Comparison of ENCODE assay signal across 1 cellular context in genomic region chr9:127937383-127938297, GRCh38.
TF ChIP-seq lines count a peak whose summit lies in the region.

Gene DPM2, minus strand, starts transcription at chr9:127937854. Its CDS starts 34 bp downstream, at chr9:127937820.

TF ChIP-seq in HEK293, 187 proteins besides CTCF, POLR2A, EP300 and RAD21 (continued from another document and continues in another):
- TF ChIP-seq PATZ1 (tag by site-specific recombination; IDR thresholded peaks at IDR 0.05) (peak; percentile 63; the same call in 1 of the 2 replicates), ZNF211 (tag by site-specific recombination; IDR thresholded peaks at IDR 0.05; ENCODE audit: low read depth) (no peak), KLF17 (tag by site-specific recombination; IDR thresholded peaks at IDR 0.05) (no peak), ZNF335 (tag by site-specific recombination; conservative IDR thresholded peaks at IDR 0.05) (peak; percentile 68), ZFP69B (tag by site-specific recombination; IDR thresholded peaks at IDR 0.05) (peak; percentile 83), ZNF311 (tag by site-specific recombination; IDR thresholded peaks at IDR 0.05; ENCODE audit: borderline replicate concordance) (no peak), ZBTB11 (tag by site-specific recombination; conservative IDR thresholded peaks at IDR 0.05; ENCODE audit: low read depth) (peak; percentile 96), KLF9 (tag by site-specific recombination; IDR thresholded peaks at IDR 0.05; ENCODE audit: low read depth) (peak; percentile 21; the same call in 1 of the 2 replicates), SCRT2 (tag by site-specific recombination; IDR thresholded peaks at IDR 0.05) (peak; percentile 98), ZNF398 (tag by site-specific recombination; IDR thresholded peaks at IDR 0.05) (no peak), KLF8 (tag by site-specific recombination; IDR thresholded peaks at IDR 0.05) (peak; percentile 29; the same call in 1 of the 2 replicates), ZNF600 (tag by site-specific recombination; IDR thresholded peaks at IDR 0.05) (0 out of 2 replicates have a peak, but pooled peaks have one; percentile 9), ZNF19 (tag by site-specific recombination; IDR thresholded peaks at IDR 0.05; ENCODE audit: low read depth) (no peak), ZNF16 (tag by site-specific recombination; IDR thresholded peaks at IDR 0.05; ENCODE audit: low read depth) (no peak), SP7 (tag by site-specific recombination; IDR thresholded peaks at IDR 0.05) (no peak), ZNF513 (tag by site-specific recombination; IDR thresholded peaks at IDR 0.05) (no peak), ZNF23 (tag by site-specific recombination; IDR thresholded peaks at IDR 0.05; ENCODE audit: borderline replicate concordance) (no peak), ZNF341 (tag by site-specific recombination; IDR thresholded peaks at IDR 0.05; ENCODE audit: low read depth) (no peak), ZNF776 (tag by site-specific recombination; IDR thresholded peaks at IDR 0.05; ENCODE audit: borderline replicate concordance) (no peak), ZFHX2 (tag by site-specific recombination; conservative IDR thresholded peaks at IDR 0.05) (0 out of 2 replicates have a peak, but pooled peaks have one; percentile 4), ZBTB10 (tag by site-specific recombination; IDR thresholded peaks at IDR 0.05) (peak; percentile 16; the same call in 1 of the 2 replicates), ZBTB1 (tag by site-specific recombination; IDR thresholded peaks at IDR 0.05) (no peak), ZNF518A (tag by site-specific recombination; conservative IDR thresholded peaks at IDR 0.05; ENCODE audit: low read depth) (peak; percentile 67), ZSCAN5A (tag by site-specific recombination; IDR thresholded peaks at IDR 0.05) (no peak), ZBTB8A (tag by site-specific recombination; IDR thresholded peaks at IDR 0.05) (peak; percentile 23; the same call in 1 of the 2 replicates), ZNF280D (tag by site-specific recombination; IDR thresholded peaks at IDR 0.05) (no peak)
